In genomic region chr4:6773106-6773505, GRCh38 we compare ENCODE assay signal across 13 cellular contexts. TPM values are rescaled to one million over a fixed set of nuclear protein-coding genes. Genes with fewer than 3 reads are reported as not detected.
DNase-seq lines count a peak whose midpoint lies in the region; ATAC-seq and TF ChIP-seq lines count a peak whose summit lies in the region.
"Had no signal": no experiment of that assay in that cellular context is flagged by ENCODE, and none has a peak within 500 bp of the region (broad histone marks: within the 10 kb centered on the region; RNA-seq: fewer than 3 reads in every experiment).

No MANE protein-coding gene starts in this region.

- WGBS in mammary epithelial cell (ENCODE audit: low coverage, missing lambda C conversion rate): 11% methylated on average over 6 of the region's 6 CpGs
- 70% methylated on average over 2 of the region's 6 CpGs for WGBS in right lobe of liver (ENCODE audit: insufficient coverage, low coverage, low lambda C conversion rate, missing lambda C conversion rate)

- BruUV-seq in mammary epithelial cell (replicated peaks; lab: Mats Ljungman, UMichigan): no TSS peak

- H3K36me3 ChIP-seq in mammary epithelial cell (ENCODE audit: insufficient read depth, low read length): no peaks in the 10 kb centered on the region
- H3K36me3 ChIP-seq in right lobe of liver: no peaks in the 10 kb centered on the region
- H3K36me3 ChIP-seq in thoracic aorta: no peaks in the 10 kb centered on the region

- peak overlapping the region; percentile 10 for H3K9ac ChIP-seq in mammary epithelial cell (ENCODE audit: insufficient read depth, low read length)

- TF ChIP-seq CTCF in mammary epithelial cell (conservative IDR thresholded peaks at IDR 0.05 in 1 of 2, IDR thresholded peaks at IDR 0.05 in 1 of 2; ENCODE audit: extremely low read depth in 1 of 2, insufficient read depth in 1 of 2, low read depth in 1 of 2, low read length in 2 of 2) (no peak), right lobe of liver (IDR thresholded peaks at IDR 0.05) (no peak), thoracic aorta (IDR thresholded peaks at IDR 0.05) (no peak)

- DNase-seq in NCI-H146 (lab: John Stamatoyannopoulos, UW) (peak; percentile 31), NCI-H146 treated with DMSO at 0.1 percent for 48 hours (lab: John Stamatoyannopoulos, UW; ENCODE audit: unreplicated experiment) (no peak), mammary epithelial cell (peak; percentile 61), right lobe of liver (no peak), thoracic aorta (ENCODE audit: low spot score) (no peak), COLO668 (lab: John Stamatoyannopoulos, UW; ENCODE audit: unreplicated experiment) (no peak), NCI-H524 (lab: John Stamatoyannopoulos, UW) (no peak)
- DNase-seq: activated naive CD8-positive, alpha-beta T cell treated with anti-CD3 and anti-CD28 coated beads for 36 hours; foreskin melanocyte; GF-D8; NCI-H1048 had no signal

- H3K4me3 ChIP-seq in mammary epithelial cell (replicated peaks in 1 of 3; ENCODE audit: insufficient read depth in 1 of 3, low read depth in 2 of 3, low read length in 3 of 3): no peak overlapping the region
- no peak overlapping the region for H3K4me3 ChIP-seq in right lobe of liver
- no peak overlapping the region for H3K4me3 ChIP-seq in thoracic aorta
- H3K4me3 ChIP-seq: dorsolateral prefrontal cortex had no signal

- CTCF ChIA-PET in mammary epithelial cell (lab: Charles Lee; ENCODE audit: low non-redundant PET): interaction anchor here (0.8 kb wide), 1 partner anchor 295 kb away, joined by 4 read pairs; the partner anchor contains the start of gene GRPEL1

- H3K9me3 ChIP-seq in mammary epithelial cell (replicated peaks; ENCODE audit: insufficient read depth, low read length) (no peaks in the 10 kb centered on the region), right lobe of liver (no peaks in the 10 kb centered on the region), thoracic aorta (no peaks in the 10 kb centered on the region)

- intact Hi-C loops in mammary epithelial cell (cut with micrococcal nuclease): loop anchor here (10.0 kb wide), 1 partner anchor 302 kb away; no protein-coding TSS in a partner anchor
- intact Hi-C loops in right lobe of liver (cut with DNase I): no loop called here

- dilution Hi-C loops in mammary epithelial cell (cut with HindIII; ENCODE audit: low sequenced_read_pairs): no loop called here

- in situ Hi-C loops in mammary epithelial cell (cut with MboI; ENCODE audit: low sequenced_read_pairs in 2 of 2): no loop called here

- no peaks in the 10 kb centered on the region for H4K20me1 ChIP-seq in mammary epithelial cell (ENCODE audit: insufficient read depth, low read length)

- H3K27ac ChIP-seq in mammary epithelial cell (ENCODE audit: insufficient read depth, low read depth, low read length) (peak overlapping the region; percentile 56), right lobe of liver (peak overlapping the region in 2 of 3 donors; percentile 46 to 55), thoracic aorta (peak overlapping the region; percentile 70 to 85)

- ATAC-seq in right lobe of liver (no peak), thoracic aorta (ENCODE audit: insufficient number of reproducible peaks, low FRiP score, low read depth) (no peak), GM21576 (IDR thresholded peaks at IDR 0.05; ENCODE audit: unreplicated experiment) (no peak)

- H3K79me2 ChIP-seq in mammary epithelial cell (ENCODE audit: insufficient read depth, low read length): no peaks in the 10 kb centered on the region

- peaks cover 38% of the 10 kb centered on the region for H3K4me1 ChIP-seq in mammary epithelial cell (ENCODE audit: insufficient read depth, low read length)
- H3K4me1 ChIP-seq in right lobe of liver: peaks cover 0 to 23% (median 0%) of the 10 kb centered on the region in 4 donors
- peaks cover 24 to 47% of the 10 kb centered on the region in 2 donors for H3K4me1 ChIP-seq in thoracic aorta (ENCODE audit: control insufficient read depth in 1 of 2, low read depth in 2 of 2)

- TF ChIP-seq POLR2A in right lobe of liver (IDR thresholded peaks at IDR 0.05): no peak

- peak overlapping the region; percentile 29 for H2AFZ ChIP-seq in mammary epithelial cell (ENCODE audit: low read depth, low read length)

- H3K27me3 ChIP-seq in mammary epithelial cell (ENCODE audit: insufficient read depth, low read length) (no peaks in the 10 kb centered on the region), right lobe of liver (no peaks in the 10 kb centered on the region), thoracic aorta (replicated peaks; ENCODE audit: insufficient read depth) (no peaks in the 10 kb centered on the region)
- H3K27me3 ChIP-seq: dorsolateral prefrontal cortex had no signal

- H3K4me2 ChIP-seq in mammary epithelial cell (ENCODE audit: insufficient read depth, low read depth, low read length): peak overlapping the region; percentile 34

RNA-seq across cellular contexts. Expression of gene KIAA0232, which starts 9.4 kb away (rescaled TPM):
- 10 to 100 TPM; 20.0 to 37.5 TPM for total RNA-seq in mammary epithelial cell
- polyA plus RNA-seq in mammary epithelial cell: 6.7 TPM
- polyA minus RNA-seq in mammary epithelial cell: 11.6 TPM
- total RNA-seq in right lobe of liver: 10 to 100 TPM; 12.0 to 23.8 (median 16.5) TPM
- total RNA-seq in thoracic aorta: 10 to 100 TPM; 56.9 to 80.8 TPM

RNA-seq across cellular contexts. Expression of gene BLOC1S4, which starts 57.1 kb away (rescaled TPM):
- total RNA-seq in mammary epithelial cell (10 to 100 TPM; 14.1 to 15.3 TPM), right lobe of liver (1 to 10 TPM; 3.0 to 9.9 (median 6.6) TPM), thoracic aorta (10 to 100 TPM; 18.1 to 27.4 TPM)
- 14.7 TPM for polyA plus RNA-seq in mammary epithelial cell
- 0.26 TPM for polyA minus RNA-seq in mammary epithelial cell

Comparison
In these comparisons a context has a peak if more than half of its experiments do, and no peak if none do; other contexts are left out.
1. DNase-seq: peak in NCI-H146 (single experiment) and mammary epithelial cell (single experiment); none in NCI-H146 treated with DMSO at 0.1 percent for 48 hours (single experiment), right lobe of liver (0 of 3), thoracic aorta (single experiment), COLO668 (single experiment) and NCI-H524 (0 of 2).
2. Peak in every context shown above with its lines, with median percentiles within 50 percentile points of each other: H3K27ac ChIP-seq.